18 cellular contexts compared by ENCODE assay signal in the genomic region with DNA sequence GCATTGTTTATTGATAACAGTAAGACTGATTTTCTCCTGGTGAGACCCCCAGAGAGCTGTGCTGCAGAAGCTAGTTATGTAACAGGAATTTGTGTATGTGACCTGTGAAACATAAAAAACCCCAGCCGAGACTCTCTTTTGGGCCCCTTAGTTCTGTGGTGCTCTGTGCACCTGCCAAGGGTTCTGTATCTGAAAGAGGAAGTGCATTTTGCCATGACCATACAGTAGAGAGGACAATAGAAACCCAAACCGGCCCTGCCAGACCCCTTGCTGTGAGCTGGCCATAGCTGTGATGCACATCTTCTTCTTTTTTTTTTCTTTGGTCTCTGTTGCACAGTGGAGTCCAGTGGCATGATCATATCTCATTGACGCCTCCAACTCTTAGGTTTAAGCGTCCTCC. TPM values are rescaled to one million over a fixed set of nuclear protein-coding genes. Genes with fewer than 3 reads are reported as not detected.
"Had no signal": no experiment of that assay in that cellular context is flagged by ENCODE, and none has a peak within 500 bp of the region (broad histone marks: within the 10 kb centered on the region; RNA-seq: fewer than 3 reads in every experiment).

No MANE protein-coding gene starts in this region.

- H3K27ac Mint-ChIP-seq: activated CD4-positive, alpha-beta T cell treated with anti-CD3 and anti-CD28 coated beads, Interleukin-2, amount 10 ng/mL, durations not matched to agents 24 days and 14 days; activated naive CD4-positive, alpha-beta T cell treated with anti-CD3 and anti-CD28 coated beads, Interleukin-2, amount 10 ng/mL, durations not matched to agents 7 days and 5 days; activated T-helper 17 cell treated with anti-CD3 and anti-CD28 coated beads, Interleukin-2, amount 50 U/mL, for 72 hours; brain; effector memory CD8-positive, alpha-beta T cell; stimulated activated naive CD8-positive, alpha-beta T cell treated with anti-CD3 and anti-CD28 coated beads, Interleukin-15, amount 100 ng/mL, for 72 hours had no signal

- H3K4me1 ChIP-seq: adrenal gland, gastroesophageal sphincter, testis had no signal

- DNase-seq: activated CD4-positive, alpha-beta T cell treated with anti-CD3 and anti-CD28 coated beads, Interleukin-2, amount 10 ng/mL, durations not matched to agents 24 days and 14 days; activated naive CD4-positive, alpha-beta T cell treated with anti-CD3 and anti-CD28 coated beads, Interleukin-2, amount 10 ng/mL, durations not matched to agents 7 days and 5 days; adrenal gland; effector memory CD8-positive, alpha-beta T cell; ovary; stimulated activated CD4-positive, alpha-beta T cell treated with anti-CD3 and anti-CD28 coated beads, Interleukin-4, amount 100 ng/mL, for 1 hour; stimulated activated CD8-positive, alpha-beta memory T cell treated with anti-CD3 and anti-CD28 coated beads, Interleukin-4, amount 100 ng/mL, for 48 hours; stimulated activated naive CD8-positive, alpha-beta T cell treated with anti-CD3 and anti-CD28 coated beads, Interleukin-15, amount 100 ng/mL, for 72 hours; testis had no signal

- H3K27ac ChIP-seq: adrenal gland, epithelial cell of prostate, gastroesophageal sphincter, hepatocyte, ovary, testis had no signal

- ATAC-seq: activated T-helper 17 cell treated with anti-CD3 and anti-CD28 coated beads, Interleukin-2, amount 50 U/mL, for 72 hours; effector memory CD8-positive, alpha-beta T cell; gastroesophageal sphincter; stimulated activated naive CD8-positive, alpha-beta T cell treated with anti-CD3 and anti-CD28 coated beads, Interleukin-15, amount 100 ng/mL, for 72 hours had no signal

- H3K36me3 ChIP-seq: adrenal gland, gastroesophageal sphincter, ovary had no signal

- H3K4me3 Mint-ChIP-seq: activated CD4-positive, alpha-beta T cell treated with anti-CD3 and anti-CD28 coated beads, Interleukin-2, amount 10 ng/mL, durations not matched to agents 24 days and 14 days; activated naive CD4-positive, alpha-beta T cell treated with anti-CD3 and anti-CD28 coated beads, Interleukin-2, amount 10 ng/mL, durations not matched to agents 7 days and 5 days; activated T-helper 17 cell treated with anti-CD3 and anti-CD28 coated beads, Interleukin-2, amount 50 U/mL, for 72 hours; brain; effector memory CD8-positive, alpha-beta T cell; neural crest cell; stimulated activated naive CD8-positive, alpha-beta T cell treated with anti-CD3 and anti-CD28 coated beads, Interleukin-15, amount 100 ng/mL, for 72 hours had no signal

- H3K4me1 Mint-ChIP-seq: activated CD4-positive, alpha-beta T cell treated with anti-CD3 and anti-CD28 coated beads, Interleukin-2, amount 10 ng/mL, durations not matched to agents 24 days and 14 days; activated naive CD4-positive, alpha-beta T cell treated with anti-CD3 and anti-CD28 coated beads, Interleukin-2, amount 10 ng/mL, durations not matched to agents 7 days and 5 days; activated T-helper 17 cell treated with anti-CD3 and anti-CD28 coated beads, Interleukin-2, amount 50 U/mL, for 72 hours; brain; neural crest cell; stimulated activated naive CD8-positive, alpha-beta T cell treated with anti-CD3 and anti-CD28 coated beads, Interleukin-15, amount 100 ng/mL, for 72 hours had no signal

- H3K9me3 Mint-ChIP-seq: activated T-helper 17 cell treated with anti-CD3 and anti-CD28 coated beads, Interleukin-2, amount 50 U/mL, for 72 hours; effector memory CD8-positive, alpha-beta T cell had no signal

- H3K36me3 Mint-ChIP-seq: activated naive CD4-positive, alpha-beta T cell treated with anti-CD3 and anti-CD28 coated beads, Interleukin-2, amount 10 ng/mL, durations not matched to agents 7 days and 5 days; brain had no signal

- H3K9me3 ChIP-seq: adrenal gland, gastroesophageal sphincter, testis had no signal

- H3K27me3 ChIP-seq: adrenal gland, gastroesophageal sphincter, hepatocyte, ovary, testis had no signal

- H3K4me3 ChIP-seq: adrenal gland, gastroesophageal sphincter, hepatocyte, ovary, testis had no signal

RNA-seq across cellular contexts. Expression of a gene that starts 31.4 kb away (rescaled TPM):
- total RNA-seq: activated CD4-positive, alpha-beta T cell treated with anti-CD3 and anti-CD28 coated beads, Interleukin-2, amount 10 ng/mL, durations not matched to agents 24 days and 14 days; activated T-helper 17 cell treated with anti-CD3 and anti-CD28 coated beads, Interleukin-2, amount 50 U/mL, for 72 hours; adrenal gland; gastroesophageal sphincter; hepatocyte; kidney epithelial cell; lower leg skin; neural crest cell; ovary; ureter had no signal
- polyA plus RNA-seq: adrenal gland, hepatocyte, ovary had no signal

RNA-seq across cellular contexts. Expression of a gene that starts 38.1 kb away (rescaled TPM):
- total RNA-seq: neural crest cell had no signal
